In genomic region chr19:10335149-10336053, GRCh38 we compare ENCODE assay signal across 11 cellular contexts. TPM values are rescaled to one million over a fixed set of nuclear protein-coding genes. Genes with fewer than 3 reads are reported as not detected.
DNase-seq lines count a peak whose midpoint lies in the region; ATAC-seq, FAIRE-seq and TF ChIP-seq lines count a peak whose summit lies in the region.
"Had no signal": no experiment of that assay in that cellular context is flagged by ENCODE, and none has a peak within 500 bp of the region (broad histone marks: within the 10 kb centered on the region; RNA-seq: fewer than 3 reads in every experiment).

No MANE protein-coding gene starts in this region.

- H3K4me3 ChIP-seq in HCT116 (replicated peaks in 1 of 2; ENCODE audit: low read depth in 1 of 2, low read length in 2 of 2), result peak overlapping the region; percentile 18 to 77
- H3K4me3 ChIP-seq in GM12878, result no peak overlapping the region
- peak overlapping the region; percentile 9; the same call in 1 of the 2 replicates for H3K4me3 ChIP-seq in iPS-18c (ENCODE audit: insufficient read depth, low read depth, low read length)

- TF ChIP-seq POLR2A in HCT116 (IDR thresholded peaks at IDR 0.05; ENCODE audit: borderline replicate concordance, extremely low read depth, insufficient read depth, insufficient read length) (no peak), GM12878 (IDR thresholded peaks at IDR 0.05; ENCODE audit: low read depth, low read length) (no peak)

- H3K4me2 ChIP-seq in HCT116 (ENCODE audit: low read length), result peak overlapping the region; percentile 100
- H3K4me2 ChIP-seq in GM12878 (ENCODE audit: control insufficient read depth, insufficient read depth), result no peak overlapping the region

- BruUV-seq in HCT116 (replicated peaks; lab: Mats Ljungman, UMichigan) (no TSS peak), GM12878 (replicated peaks; lab: Mats Ljungman, UMichigan) (no TSS peak)

- peaks cover 47% of the 10 kb centered on the region for H3K4me1 Mint-ChIP-seq in stimulated activated effector memory CD8-positive, alpha-beta T cell treated with anti-CD3 and anti-CD28 coated beads, Interleukin-12 subunit alpha, Interleukin-12 subunit beta, amount 100 ng/mL, for 72 hours

- TF ChIP-seq RAD21 in HCT116 (IDR thresholded peaks at IDR 0.05; ENCODE audit: low read depth) (no peak), GM12878 (IDR thresholded peaks at IDR 0.05; ENCODE audit: insufficient read depth, low read depth, low read length) (no peak)

- SMC1A ChIA-PET in GM12878 (lab: Charles Lee; ENCODE audit: uncharacterized antibody, unreplicated experiment), result interaction anchor here (2.5 kb wide), 1 partner anchor 53 kb away, joined by 11 read pairs; no protein-coding TSS in a partner anchor

- H4K20me1 ChIP-seq in HCT116 (ENCODE audit: insufficient read depth) (no peaks in the 10 kb centered on the region), GM12878 (ENCODE audit: control insufficient read depth, insufficient read depth) (no peaks in the 10 kb centered on the region)

- no peak for TF ChIP-seq EP300 in GM12878 (IDR thresholded peaks at IDR 0.05; ENCODE audit: borderline replicate concordance in 1 of 2, control insufficient read depth in 1 of 2, low read depth in 2 of 2, low read length in 2 of 2)

- peaks cover 67% of the 10 kb centered on the region for H3K36me3 Mint-ChIP-seq in stimulated activated effector memory CD8-positive, alpha-beta T cell treated with anti-CD3 and anti-CD28 coated beads, Interleukin-12 subunit alpha, Interleukin-12 subunit beta, amount 100 ng/mL, for 72 hours
- H3K36me3 Mint-ChIP-seq: naive B cell had no signal

- H3K27ac Mint-ChIP-seq in stimulated activated effector memory CD8-positive, alpha-beta T cell treated with anti-CD3 and anti-CD28 coated beads, Interleukin-12 subunit alpha, Interleukin-12 subunit beta, amount 100 ng/mL, for 72 hours, result no peak overlapping the region
- H3K27ac Mint-ChIP-seq: T-helper 1 cell treated with Interleukin-12 subunit alpha and Interleukin-12 subunit beta and Interleukin-4 antibody, amounts not matched to agents 30 μg/mL and 1 μg/mL, for 36 hours had no signal

- intact Hi-C loops in HCT116 (cut with micrococcal nuclease), result loop anchor here (2.0 kb wide), 1 partner anchor 45 kb away; the partner anchor contains the start of gene TYK2
- intact Hi-C loops in GM12878 (cut with micrococcal nuclease; ENCODE audit: unreplicated experiment), result no loop called here

- POLR2A ChIA-PET in HCT116 (lab: Charles Lee), result interaction anchor here (0.8 to 2.5 kb wide), 6 partner anchors 8 to 75 kb away, joined by 3 to 26 read pairs (median 4); partner anchors contain the start of gene ICAM5
- POLR2A ChIA-PET in GM12878 (lab: Charles Lee), result interaction anchor here (0.6 to 1.0 kb wide), 2 partner anchors 9 to 28 kb away, joined by 3 read pairs; no protein-coding TSS in a partner anchor

- H3K27ac ChIP-seq in HCT116 (ENCODE audit: low read depth, low read length) (peak overlapping the region; percentile 7; the same call in 1 of the 2 replicates), GM12878 (ENCODE audit: control insufficient read depth, insufficient read depth) (no peak overlapping the region)

- TF ChIP-seq CTCF in HCT116 (IDR thresholded peaks at IDR 0.05 in 2 of 3, conservative IDR thresholded peaks at IDR 0.05 in 1 of 3; ENCODE audit: borderline replicate concordance in 1 of 3, insufficient read depth in 1 of 3, low read depth in 2 of 3, low read length in 2 of 3), result 0 out of 6 replicates have a peak, but pooled peaks of 1 of the 3 experiments have one; percentile 20
- TF ChIP-seq CTCF in GM12878 (IDR thresholded peaks at IDR 0.05 in 2 of 3, conservative IDR thresholded peaks at IDR 0.05 in 1 of 3; ENCODE audit: control insufficient read depth in 2 of 3, extremely low read depth in 1 of 3, insufficient read depth in 1 of 3, low read depth in 3 of 3, low read length in 3 of 3), result no peak

- H3K9me3 Mint-ChIP-seq in stimulated activated effector memory CD8-positive, alpha-beta T cell treated with anti-CD3 and anti-CD28 coated beads, Interleukin-12 subunit alpha, Interleukin-12 subunit beta, amount 100 ng/mL, for 72 hours, result no peaks in the 10 kb centered on the region
- H3K9me3 Mint-ChIP-seq: naive B cell; T-helper 1 cell treated with Interleukin-12 subunit alpha and Interleukin-12 subunit beta and Interleukin-4 antibody, amounts not matched to agents 30 μg/mL and 1 μg/mL, for 36 hours had no signal

- 93% methylated on average over 46 of the region's 46 CpGs for WGBS in GM12878 (ENCODE audit: insufficient coverage, insufficient replicate concordance, low lambda C conversion rate, missing lambda C conversion rate)

- CTCF ChIA-PET in HCT116 (lab: Charles Lee), result interaction anchor here (1.1 to 1.7 kb wide), 3 partner anchors 66 to 403 kb away, joined by 3 to 4 read pairs (median 4); no protein-coding TSS in a partner anchor
- CTCF ChIA-PET in GM12878 (lab: Yijun Ruan, JAX), result no interaction called here

- H3K9ac ChIP-seq in HCT116 (ENCODE audit: low read length) (peak overlapping the region; percentile 75; the same call in 1 of the 2 replicates), GM12878 (ENCODE audit: control insufficient read depth, insufficient read depth, low read length) (no peak overlapping the region)

- peaks cover 31% of the 10 kb centered on the region for H3K79me2 ChIP-seq in HCT116 (ENCODE audit: insufficient read depth, low read length)
- peaks cover 48% of the 10 kb centered on the region for H3K79me2 ChIP-seq in GM12878 (ENCODE audit: control insufficient read depth, insufficient read depth, low read length)

- in situ Hi-C loops in GM12878 (cut with MboI), result no loop called here

- no peaks in the 10 kb centered on the region for H3K9me3 ChIP-seq in HCT116 (ENCODE audit: control insufficient read depth in 1 of 2, insufficient read depth in 1 of 2, low read depth in 1 of 2, low read length in 2 of 2)
- H3K9me3 ChIP-seq in GM12878 (replicated peaks; ENCODE audit: control insufficient read depth, insufficient read depth, low read length), result no peaks in the 10 kb centered on the region
- H3K9me3 ChIP-seq in iPS-18c (ENCODE audit: control insufficient read depth, insufficient read depth, low read length), result no peaks in the 10 kb centered on the region

- peak overlapping the region; percentile 93 for H3K4me3 Mint-ChIP-seq in stimulated activated effector memory CD8-positive, alpha-beta T cell treated with anti-CD3 and anti-CD28 coated beads, Interleukin-12 subunit alpha, Interleukin-12 subunit beta, amount 100 ng/mL, for 72 hours
- H3K4me3 Mint-ChIP-seq: T-helper 1 cell treated with Interleukin-12 subunit alpha and Interleukin-12 subunit beta and Interleukin-4 antibody, amounts not matched to agents 30 μg/mL and 1 μg/mL, for 36 hours had no signal

- DNase-seq in HCT116 (ENCODE audit: low read depth, low spot score) (no peak), GM12878 (ENCODE audit: low read depth, low spot score) (no peak), SIG-M5 (lab: John Stamatoyannopoulos, UW) (no peak)
- DNase-seq in stimulated activated effector memory CD8-positive, alpha-beta T cell treated with anti-CD3 and anti-CD28 coated beads, Interleukin-12 subunit alpha, Interleukin-12 subunit beta, amount 100 ng/mL, for 72 hours (ENCODE audit: low spot score in 2 of 2), result no peak
- DNase-seq: naive B cell, NCI-H1092 had no signal

- RAD21 ChIA-PET in HCT116 (lab: Charles Lee; ENCODE audit: low non-redundant PET in 1 of 2, low total read pairs in 2 of 2, uncharacterized antibody in 2 of 2, unreplicated experiment in 2 of 2), result interaction anchor here (0.8 to 1.2 kb wide), 4 partner anchors 47 to 66 kb away, joined by 3 to 4 read pairs (median 3); partner anchors contain the start of gene ICAM1 (in 1 of the 2)
- RAD21 ChIA-PET in GM12878 (lab: Charles Lee; ENCODE audit: unreplicated experiment), result interaction anchor here (0.5 kb wide), 1 partner anchor 41 kb away, joined by 3 read pairs; no protein-coding TSS in a partner anchor

- H2AFZ ChIP-seq in HCT116 (ENCODE audit: low read depth, low read length, poor library complexity, severe bottlenecking), result no peak overlapping the region
- H2AFZ ChIP-seq in GM12878 (ENCODE audit: control insufficient read depth, low read depth, low read length), result no peak overlapping the region

- H3K4me1 ChIP-seq in HCT116 (ENCODE audit: control insufficient read depth in 1 of 2, insufficient read depth in 2 of 2, low read length in 2 of 2) (peaks cover 6 to 28% of the 10 kb centered on the region in 2 experiments; a peak in 3 of 4 replicates), GM12878 (ENCODE audit: control insufficient read depth, insufficient read depth, low read length) (peaks cover 25% of the 10 kb centered on the region)

- FAIRE-seq in GM12878 (lab: Jason Lieb, UNC), result no peak

- ATAC-seq in HCT116, result no peak
- ATAC-seq in GM12878, result no peak
- no peak for ATAC-seq in stimulated activated effector memory CD8-positive, alpha-beta T cell treated with anti-CD3 and anti-CD28 coated beads, Interleukin-12 subunit alpha, Interleukin-12 subunit beta, amount 100 ng/mL, for 72 hours
- no peak for ATAC-seq in activated CD4-positive, CD25-positive, alpha-beta regulatory T cell treated with anti-CD3 and anti-CD28 coated beads, Interleukin-2, amount 50 U/mL, for 24 hours
- no peak for ATAC-seq in GM18867 (IDR thresholded peaks at IDR 0.05; ENCODE audit: unreplicated experiment)
- ATAC-seq in HG03460 (IDR thresholded peaks at IDR 0.05; ENCODE audit: unreplicated experiment), result no peak

- H3K36me3 ChIP-seq in HCT116 (ENCODE audit: control insufficient read depth in 1 of 2, insufficient read depth in 2 of 2, low read length in 2 of 2) (peaks cover under 1 to 5% of the 10 kb centered on the region in 2 experiments; a peak in 2 of 4 replicates), GM12878 (ENCODE audit: control insufficient read depth in 2 of 2, insufficient read depth in 2 of 2, low read length in 1 of 2) (peaks cover 5 to 11% of the 10 kb centered on the region in 2 experiments; a peak in 3 of 4 replicates)

- H3K9me2 ChIP-seq in HCT116 (ENCODE audit: insufficient read depth), result no peaks in the 10 kb centered on the region

- H3K27me3 ChIP-seq in HCT116 (ENCODE audit: insufficient read depth, low read length), result no peaks in the 10 kb centered on the region
- no peaks in the 10 kb centered on the region for H3K27me3 ChIP-seq in GM12878 (replicated peaks in 1 of 2; ENCODE audit: control insufficient read depth in 2 of 2, insufficient read depth in 2 of 2, low read length in 1 of 2)

RNA-seq across cellular contexts. Expression of gene RAVER1, which starts 2.1 kb away (rescaled TPM):
- total RNA-seq in HCT116 (2021; ENCODE audit: unreplicated experiment), result 71.0 TPM
- polyA plus RNA-seq in HCT116 (2012), result 34.6 and 40.1 TPM in 2 replicates
- total RNA-seq in GM12878 (2013; cell fraction: nucleolus; rRNA removed), result 26.9 and 31.1 TPM in 2 replicates
- total RNA-seq in GM12878 (2014; rRNA removed), result 16.1 and 24.5 TPM in 2 replicates
- total RNA-seq in GM12878 (2014; rRNA removed; fragmentation: Illumina TruSeq; extraction: Trizol), result 3.3 and 5.1 TPM in 2 replicates
- total RNA-seq in GM12878 (2021), result 83.5 and 87.0 TPM in 2 replicates
- polyA plus RNA-seq in GM12878 (2011; ENCODE audit: low read depth), result 4.7 TPM
- 0.91 and 1.5 TPM in 2 replicates for polyA plus RNA-seq in GM12878 (2011; rRNA removed)
- polyA plus RNA-seq in GM12878 (2011; cell fraction: cytosol; rRNA removed), result 4.5 and 5.8 TPM in 2 replicates
- 33.7 and 54.4 TPM in 2 replicates for polyA plus RNA-seq in GM12878 (2011; cell fraction: nucleus; rRNA removed)
- 27.8 and 29.2 TPM in 2 replicates for polyA plus RNA-seq in GM12878 (2012)
- 1.0 and 4.8 TPM in 2 replicates for polyA plus RNA-seq in GM12878 (2014; fragmentation: Illumina TruSeq; extraction: Trizol)
- polyA plus RNA-seq in GM12878 (2014; fragmentation: Nextera tagmentation; extraction: Ambion mirVana), result under 1 TPM; 0.03 to 0.05 TPM
- polyA plus RNA-seq in GM12878 (2014; rRNA removed), result 19.2 and 33.9 TPM in 2 replicates
- polyA plus RNA-seq in GM12878 (2016; fragmentation: Nextera tagmentation; extraction: Ambion mirVana), result 10 to 100 TPM; 54.7 to 71.6 TPM
- polyA minus RNA-seq in GM12878 (2011; rRNA and poly(A)+ RNA removed), result 8.3 and 16.5 TPM in 2 replicates
- 23.0 and 25.4 TPM in 2 replicates for polyA minus RNA-seq in GM12878 (2011; cell fraction: cytosol; rRNA and poly(A)+ RNA removed)
- 9.3 and 15.3 TPM in 2 replicates for polyA minus RNA-seq in GM12878 (2011; cell fraction: nucleus; rRNA and poly(A)+ RNA removed)

RNA-seq across cellular contexts. Expression of gene ICAM3, which starts 4.0 kb away (rescaled TPM):
- total RNA-seq in HCT116 (2021; ENCODE audit: unreplicated experiment) (8.3 TPM), GM12878 (2014; rRNA removed) (134 and 152 TPM in 2 replicates), GM12878 (2014; rRNA removed; fragmentation: Illumina TruSeq; extraction: Trizol) (98.9 and 106 TPM in 2 replicates), GM12878 (2021) (146 and 160 TPM in 2 replicates)
- polyA plus RNA-seq in HCT116 (2012), result 8.8 and 12.0 TPM in 2 replicates
- total RNA-seq in GM12878 (2013; cell fraction: nucleolus; rRNA removed), result 76.3 and 98.4 TPM in 2 replicates
- 45.5 TPM for polyA plus RNA-seq in GM12878 (2011; ENCODE audit: low read depth)
- polyA plus RNA-seq in GM12878 (2011; rRNA removed) (67.0 and 125 TPM in 2 replicates), GM12878 (2014; fragmentation: Illumina TruSeq; extraction: Trizol) (20.4 and 61.1 TPM in 2 replicates), GM12878 (2014; fragmentation: Nextera tagmentation; extraction: Ambion mirVana) (10 to 100 TPM in 1 of 2 experiments, 1 to 10 TPM in 1; 5.5 to 29.2 TPM), GM12878 (2014; rRNA removed) (146 and 156 TPM in 2 replicates), GM12878 (2016; fragmentation: Nextera tagmentation; extraction: Ambion mirVana) (10 to 100 TPM; 73.6 to 75.6 TPM)
- 166 and 255 TPM in 2 replicates for polyA plus RNA-seq in GM12878 (2011; cell fraction: cytosol; rRNA removed)
- polyA plus RNA-seq in GM12878 (2011; cell fraction: nucleus; rRNA removed), result 261 and 282 TPM in 2 replicates
- 152 and 177 TPM in 2 replicates for polyA plus RNA-seq in GM12878 (2012)
- polyA minus RNA-seq in GM12878 (2011; rRNA and poly(A)+ RNA removed), result 113 and 199 TPM in 2 replicates
- 98.9 and 99.5 TPM in 2 replicates for polyA minus RNA-seq in GM12878 (2011; cell fraction: cytosol; rRNA and poly(A)+ RNA removed)
- 40.0 and 45.3 TPM in 2 replicates for polyA minus RNA-seq in GM12878 (2011; cell fraction: nucleus; rRNA and poly(A)+ RNA removed)

RNA-seq across cellular contexts. Expression of gene FDX2, which starts 19.6 kb away (rescaled TPM):
- total RNA-seq in HCT116 (2021; ENCODE audit: unreplicated experiment), result 21.0 TPM
- polyA plus RNA-seq in HCT116 (2012), result 20.2 and 21.5 TPM in 2 replicates
- total RNA-seq in GM12878 (2013; cell fraction: nucleolus; rRNA removed), result 8.7 and 11.1 TPM in 2 replicates
- 19.5 and 29.0 TPM in 2 replicates for total RNA-seq in GM12878 (2014; rRNA removed)
- 15.0 and 16.2 TPM in 2 replicates for total RNA-seq in GM12878 (2014; rRNA removed; fragmentation: Illumina TruSeq; extraction: Trizol)
- 22.4 and 24.6 TPM in 2 replicates for total RNA-seq in GM12878 (2021)
- polyA plus RNA-seq in GM12878 (2011; ENCODE audit: low read depth), result 7.6 TPM
- 5.0 and 12.4 TPM in 2 replicates for polyA plus RNA-seq in GM12878 (2011; rRNA removed)
- 24.5 and 31.1 TPM in 2 replicates for polyA plus RNA-seq in GM12878 (2011; cell fraction: cytosol; rRNA removed)
- polyA plus RNA-seq in GM12878 (2011; cell fraction: nucleus; rRNA removed), result 34.9 and 53.2 TPM in 2 replicates
- 9.7 and 16.0 TPM in 2 replicates for polyA plus RNA-seq in GM12878 (2012)
- polyA plus RNA-seq in GM12878 (2014; fragmentation: Illumina TruSeq; extraction: Trizol), result 5.9 and 24.9 TPM in 2 replicates
- 1 to 10 TPM; 1.4 to 4.1 TPM for polyA plus RNA-seq in GM12878 (2014; fragmentation: Nextera tagmentation; extraction: Ambion mirVana)
- polyA plus RNA-seq in GM12878 (2014; rRNA removed), result 31.7 TPM in 2 replicates
- 10 to 100 TPM; 34.4 to 50.4 TPM for polyA plus RNA-seq in GM12878 (2016; fragmentation: Nextera tagmentation; extraction: Ambion mirVana)
- polyA minus RNA-seq in GM12878 (2011; rRNA and poly(A)+ RNA removed), result 5.3 and 11.1 TPM in 2 replicates
- polyA minus RNA-seq in GM12878 (2011; cell fraction: cytosol; rRNA and poly(A)+ RNA removed), result 3.2 and 5.2 TPM in 2 replicates
- 4.2 and 11.7 TPM in 2 replicates for polyA minus RNA-seq in GM12878 (2011; cell fraction: nucleus; rRNA and poly(A)+ RNA removed)

RNA-seq across cellular contexts. Expression of gene ZGLP1, which starts 25.8 kb away (rescaled TPM):
- 5.0 TPM for total RNA-seq in HCT116 (2021; ENCODE audit: unreplicated experiment)
- polyA plus RNA-seq in HCT116 (2012), result 1.7 and 2.6 TPM in 2 replicates
- 1.1 and 1.6 TPM in 2 replicates for total RNA-seq in GM12878 (2013; cell fraction: nucleolus; rRNA removed)
- 1.3 and 1.7 TPM in 2 replicates for total RNA-seq in GM12878 (2014; rRNA removed)
- 0.67 and 0.78 TPM in 2 replicates for total RNA-seq in GM12878 (2014; rRNA removed; fragmentation: Illumina TruSeq; extraction: Trizol)
- 2.5 and 4.1 TPM in 2 replicates for total RNA-seq in GM12878 (2021)
- polyA plus RNA-seq in GM12878 (2011; ENCODE audit: low read depth), result 0.75 TPM
- 0.49 and 0.94 TPM in 2 replicates for polyA plus RNA-seq in GM12878 (2011; rRNA removed)
- 1.7 and 2.0 TPM in 2 replicates for polyA plus RNA-seq in GM12878 (2011; cell fraction: cytosol; rRNA removed)
- polyA plus RNA-seq in GM12878 (2011; cell fraction: nucleus; rRNA removed), result 10.8 and 12.6 TPM in 2 replicates
- polyA plus RNA-seq in GM12878 (2012), result 0.89 and 1.8 TPM in 2 replicates
- polyA plus RNA-seq in GM12878 (2014; fragmentation: Illumina TruSeq; extraction: Trizol), result 0.19 and 0.98 TPM in 2 replicates
- under 1 TPM; 0.29 to 0.48 TPM for polyA plus RNA-seq in GM12878 (2014; fragmentation: Nextera tagmentation; extraction: Ambion mirVana)
- 4.6 and 5.6 TPM in 2 replicates for polyA plus RNA-seq in GM12878 (2014; rRNA removed)
- polyA plus RNA-seq in GM12878 (2016; fragmentation: Nextera tagmentation; extraction: Ambion mirVana), result 1 to 10 TPM; 1.8 to 2.0 TPM
- polyA minus RNA-seq in GM12878 (2011; rRNA and poly(A)+ RNA removed), result 0.29 and 0.31 TPM in 2 replicates
- polyA minus RNA-seq in GM12878 (2011; cell fraction: cytosol; rRNA and poly(A)+ RNA removed), result not detected in 2 replicates
- 0.24 and 1.1 TPM in 2 replicates for polyA minus RNA-seq in GM12878 (2011; cell fraction: nucleus; rRNA and poly(A)+ RNA removed)

RNA-seq across cellular contexts. Expression of gene TYK2, which starts 45.0 kb away (rescaled TPM):
- 110 TPM for total RNA-seq in HCT116 (2021; ENCODE audit: unreplicated experiment)
- 97.1 and 98.1 TPM in 2 replicates for polyA plus RNA-seq in HCT116 (2012)
- 483 and 545 TPM in 2 replicates for total RNA-seq in GM12878 (2013; cell fraction: nucleolus; rRNA removed)
- 235 and 304 TPM in 2 replicates for total RNA-seq in GM12878 (2014; rRNA removed)
- total RNA-seq in GM12878 (2014; rRNA removed; fragmentation: Illumina TruSeq; extraction: Trizol), result 145 and 164 TPM in 2 replicates
- 267 and 297 TPM in 2 replicates for total RNA-seq in GM12878 (2021)
- 148 TPM for polyA plus RNA-seq in GM12878 (2011; ENCODE audit: low read depth)
- polyA plus RNA-seq in GM12878 (2011; rRNA removed), result 62.0 and 127 TPM in 2 replicates
- polyA plus RNA-seq in GM12878 (2011; cell fraction: cytosol; rRNA removed), result 171 and 227 TPM in 2 replicates
- polyA plus RNA-seq in GM12878 (2011; cell fraction: nucleus; rRNA removed), result 997 and 1,420 TPM in 2 replicates
- 217 and 288 TPM in 2 replicates for polyA plus RNA-seq in GM12878 (2012)
- 80.2 and 185 TPM in 2 replicates for polyA plus RNA-seq in GM12878 (2014; fragmentation: Illumina TruSeq; extraction: Trizol)
- 10 to 100 TPM; 36.4 to 66.9 TPM for polyA plus RNA-seq in GM12878 (2014; fragmentation: Nextera tagmentation; extraction: Ambion mirVana)
- polyA plus RNA-seq in GM12878 (2014; rRNA removed), result 364 and 387 TPM in 2 replicates
- 100 to 1,000 TPM; 172 to 186 TPM for polyA plus RNA-seq in GM12878 (2016; fragmentation: Nextera tagmentation; extraction: Ambion mirVana)
- 58.7 and 148 TPM in 2 replicates for polyA minus RNA-seq in GM12878 (2011; rRNA and poly(A)+ RNA removed)
- 70.7 and 98.7 TPM in 2 replicates for polyA minus RNA-seq in GM12878 (2011; cell fraction: cytosol; rRNA and poly(A)+ RNA removed)
- polyA minus RNA-seq in GM12878 (2011; cell fraction: nucleus; rRNA and poly(A)+ RNA removed), result 78.8 and 145 TPM in 2 replicates

Comparison
In these comparisons a context has a peak if more than half of its experiments do, and no peak if none do; other contexts are left out.
1. Of the 18 proteins assayed by ChIP-seq in both GM12878 and HCT116: peak only in GM12878: ZBTB33; only in HCT116: none; in both: none; in neither: 16; mixed calls (peak in some experiments, not most) for 1.